In the genomic region with DNA sequence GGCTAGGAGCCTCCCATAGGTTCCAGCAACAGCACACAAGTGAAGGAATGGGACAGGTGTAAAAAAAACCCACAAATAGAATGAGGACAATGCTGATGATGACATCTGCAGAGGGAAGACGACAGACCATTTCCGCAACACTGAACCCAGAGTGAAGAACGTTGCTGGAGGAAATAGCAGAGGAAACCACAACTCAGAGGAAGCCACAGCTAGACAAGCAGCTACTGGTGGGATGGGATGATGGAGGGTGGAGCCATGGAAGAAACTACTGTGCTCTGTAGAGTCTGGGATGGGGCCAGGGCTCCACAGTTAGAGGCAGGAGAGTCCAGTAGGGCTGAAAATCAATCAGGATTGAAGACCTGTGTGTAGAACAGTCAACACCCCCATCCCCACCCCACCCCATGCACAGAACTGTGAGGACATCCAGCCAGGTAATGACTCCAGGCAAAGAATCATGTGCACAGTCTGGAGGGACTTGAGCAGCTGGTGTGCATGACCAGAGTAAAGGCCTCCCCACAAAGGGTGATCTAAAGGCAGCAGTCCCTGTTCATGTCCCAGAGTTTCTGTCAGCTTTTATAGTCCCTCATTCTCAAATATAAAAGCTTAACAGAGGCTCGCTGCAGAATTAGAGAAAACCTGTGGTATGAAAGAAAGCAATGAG, we compare ENCODE assay signal across 8 cellular contexts.
A peak's percentile ranks its signal among the peaks of the same experiment; 100 is the strongest.
DNase-seq lines count a peak whose midpoint lies in the region; ATAC-seq lines count a peak whose summit lies in the region.

No MANE protein-coding gene starts in this region.

- ATAC-seq in HG02840 (IDR thresholded peaks at IDR 0.05; ENCODE audit: low FRiP score, unreplicated experiment), result no peak

- in situ Hi-C loops in KBM-7 (cut with MboI; ENCODE audit: low pct_unique_long_range_greater_than_20kb, low sequenced_read_pairs), result no loop called here

- H3K4me3 Mint-ChIP-seq in activated CD4-positive, alpha-beta memory T cell treated with anti-CD3 and anti-CD28 coated beads, Interleukin-2, amount 10 ng/mL, durations not matched to agents 7 days and 5 days, result peak overlapping the region; percentile 15
- H3K4me3 Mint-ChIP-seq in immature natural killer cell, result peak overlapping the region; percentile 58 to 90 (median 69)

- peaks cover 13% of the 10 kb centered on the region for H3K36me3 Mint-ChIP-seq in activated CD4-positive, alpha-beta memory T cell treated with anti-CD3 and anti-CD28 coated beads, Interleukin-2, amount 10 ng/mL, durations not matched to agents 7 days and 5 days (ENCODE audit: low read depth)
- H3K36me3 Mint-ChIP-seq in immature natural killer cell, result peaks cover 0 to 4% (median 0%) of the 10 kb centered on the region in 3 donors

- peaks cover 58% of the 10 kb centered on the region for H3K4me1 Mint-ChIP-seq in activated CD4-positive, alpha-beta memory T cell treated with anti-CD3 and anti-CD28 coated beads, Interleukin-2, amount 10 ng/mL, durations not matched to agents 7 days and 5 days
- peaks cover 44 to 51% of the 10 kb centered on the region in 2 donors for H3K4me1 Mint-ChIP-seq in immature natural killer cell

- peak overlapping the region; percentile 90 for H3K27ac Mint-ChIP-seq in activated CD4-positive, alpha-beta memory T cell treated with anti-CD3 and anti-CD28 coated beads, Interleukin-2, amount 10 ng/mL, durations not matched to agents 7 days and 5 days
- peak overlapping the region; percentile 74 to 95 (median 92) for H3K27ac Mint-ChIP-seq in immature natural killer cell

- H3K27me3 Mint-ChIP-seq in activated CD4-positive, alpha-beta memory T cell treated with anti-CD3 and anti-CD28 coated beads, Interleukin-2, amount 10 ng/mL, durations not matched to agents 7 days and 5 days, result peaks cover 8% of the 10 kb centered on the region
- peaks cover 6 to 9% (median 8%) of the 10 kb centered on the region in 3 donors for H3K27me3 Mint-ChIP-seq in immature natural killer cell (ENCODE audit: low read depth in 3 of 3)

- H3K9me3 Mint-ChIP-seq in activated CD4-positive, alpha-beta memory T cell treated with anti-CD3 and anti-CD28 coated beads, Interleukin-2, amount 10 ng/mL, durations not matched to agents 7 days and 5 days, result peaks cover 9% of the 10 kb centered on the region
- no peaks in the 10 kb centered on the region for H3K9me3 Mint-ChIP-seq in immature natural killer cell

- DNase-seq in AML-193 (lab: John Stamatoyannopoulos, UW) (peak; percentile 96 to 97), KBM-7 (peak; percentile 92), immature natural killer cell (peak; percentile 85 to 87 (median 86)), NCI-H510A treated with DMSO at 0.1 percent for 48 hours (lab: John Stamatoyannopoulos, UW) (no peak), SW480 (ENCODE audit: low spot score) (no peak), middle frontal gyrus (ENCODE audit: extremely low spot score, low spot score) (no peak)
- DNase-seq in activated CD4-positive, alpha-beta memory T cell treated with anti-CD3 and anti-CD28 coated beads, Interleukin-2, amount 10 ng/mL, durations not matched to agents 7 days and 5 days, result peak; percentile 82

- CTCF ChIA-PET in activated CD4-positive, alpha-beta memory T cell treated with anti-CD3 and anti-CD28 coated beads, Interleukin-2, amount 10 ng/mL, durations not matched to agents 7 days and 5 days (lab: Charles Lee), result interaction anchor here (1.4 kb wide), 1 partner anchor 19 kb away, joined by 6 read pairs; no protein-coding TSS in a partner anchor

- POLR2A ChIA-PET in activated CD4-positive, alpha-beta memory T cell treated with anti-CD3 and anti-CD28 coated beads, Interleukin-2, amount 10 ng/mL, durations not matched to agents 7 days and 5 days (lab: Charles Lee), result interaction anchor here (0.7 to 2.3 kb wide), 3 partner anchors 10 to 19 kb away, joined by 3 to 32 read pairs (median 7); no protein-coding TSS in a partner anchor

Comparison
In these comparisons a context has a peak if more than half of its experiments do, and no peak if none do; other contexts are left out.
1. DNase-seq: peak in AML-193 (2 of 2), KBM-7 (single experiment), activated CD4-positive, alpha-beta memory T cell treated with anti-CD3 and anti-CD28 coated beads, Interleukin-2, amount 10 ng/mL, durations not matched to agents 7 days and 5 days (single experiment) and immature natural killer cell (3 of 3); none in NCI-H510A treated with DMSO at 0.1 percent for 48 hours (single experiment), SW480 (single experiment) and middle frontal gyrus (single experiment).